Comparison of ENCODE assay signal across 20 cellular contexts in the genomic region with DNA sequence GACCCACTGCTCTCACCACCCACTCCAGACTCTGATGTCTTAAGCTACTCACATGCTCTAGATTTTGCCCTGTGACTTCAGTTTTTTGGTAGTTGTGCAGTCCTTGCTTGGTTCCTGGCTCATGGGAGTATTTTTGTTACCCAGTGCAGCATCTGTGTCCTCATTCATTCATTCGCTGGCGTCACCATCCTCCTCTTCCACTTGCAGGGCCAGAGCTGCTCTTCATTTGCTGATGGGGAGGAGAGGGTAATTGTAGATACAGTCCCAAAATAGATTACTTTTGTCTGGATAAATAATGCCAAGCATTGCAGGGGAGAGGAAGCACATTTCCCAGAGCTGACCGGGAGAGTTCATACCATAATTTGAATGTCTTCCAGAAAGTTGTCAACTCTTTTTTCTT.
"Had no signal": no experiment of that assay in that cellular context is flagged by ENCODE, and none has a peak within 500 bp of the region (broad histone marks: within the 10 kb centered on the region; RNA-seq: fewer than 3 reads in every experiment).

No MANE protein-coding gene starts in this region.

- H3K4me3 ChIP-seq: dorsolateral prefrontal cortex, gastrocnemius medialis, left lung, lower lobe of right lung, psoas muscle, sigmoid colon, stomach, thyroid gland had no signal

- H3K27ac Mint-ChIP-seq: natural killer cell, type B pancreatic cell had no signal

- H3K4me1 ChIP-seq: left lung, lower lobe of right lung, sigmoid colon, stomach, thyroid gland had no signal

- H3K9me3 Mint-ChIP-seq: natural killer cell; stimulated activated effector memory CD8-positive, alpha-beta T cell treated with anti-CD3 and anti-CD28 coated beads, Interleukin-12 subunit alpha, Interleukin-12 subunit beta, amount 100 ng/mL, for 72 hours; type B pancreatic cell had no signal

- H3K36me3 ChIP-seq: gastrocnemius medialis, thyroid gland had no signal

- H3K27ac ChIP-seq: gastrocnemius medialis, left lung, lower lobe of right lung, psoas muscle, sigmoid colon, stomach, thyroid gland had no signal

- H3K27me3 ChIP-seq: dorsolateral prefrontal cortex, gastrocnemius medialis, left lung, sigmoid colon, stomach, thyroid gland had no signal

- H3K4me3 Mint-ChIP-seq: natural killer cell; stimulated activated effector memory CD8-positive, alpha-beta T cell treated with anti-CD3 and anti-CD28 coated beads, Interleukin-12 subunit alpha, Interleukin-12 subunit beta, amount 100 ng/mL, for 72 hours; type B pancreatic cell had no signal

- H3K36me3 Mint-ChIP-seq: natural killer cell had no signal

- ATAC-seq: gastrocnemius medialis; left lung; lower lobe of right lung; natural killer cell; psoas muscle; right cardiac atrium; stimulated activated effector memory CD8-positive, alpha-beta T cell treated with anti-CD3 and anti-CD28 coated beads, Interleukin-12 subunit alpha, Interleukin-12 subunit beta, amount 100 ng/mL, for 72 hours had no signal

- H3K27me3 Mint-ChIP-seq: type B pancreatic cell had no signal

- H3K9me3 ChIP-seq: gastrocnemius medialis, left lung, lower lobe of right lung, psoas muscle, sigmoid colon, stomach, thyroid gland had no signal

- H3K4me1 Mint-ChIP-seq: natural killer cell had no signal

- DNase-seq: dorsolateral prefrontal cortex; effector CD4-positive, alpha-beta T cell; foreskin fibroblast; gastrocnemius medialis; head of caudate nucleus; hippocampal formation; left cardiac atrium; left lung; lower lobe of right lung; natural killer cell; psoas muscle; right cardiac atrium; sigmoid colon; stimulated activated CD4-positive, alpha-beta T cell treated with anti-CD3 and anti-CD28 coated beads, Interleukin-2, amount 100 ng/mL, for 24 hours; stimulated activated CD4-positive, alpha-beta T cell treated with anti-CD3 and anti-CD28 coated beads, Interleukin-4, amount 100 ng/mL, for 24 hours; stimulated activated naive CD4-positive, alpha-beta T cell treated with Interleukin-2 at 50 U/mL for 16 hours; stomach; thyroid gland had no signal
